ENCODE assay signal across 17 cellular contexts in the genomic region with DNA sequence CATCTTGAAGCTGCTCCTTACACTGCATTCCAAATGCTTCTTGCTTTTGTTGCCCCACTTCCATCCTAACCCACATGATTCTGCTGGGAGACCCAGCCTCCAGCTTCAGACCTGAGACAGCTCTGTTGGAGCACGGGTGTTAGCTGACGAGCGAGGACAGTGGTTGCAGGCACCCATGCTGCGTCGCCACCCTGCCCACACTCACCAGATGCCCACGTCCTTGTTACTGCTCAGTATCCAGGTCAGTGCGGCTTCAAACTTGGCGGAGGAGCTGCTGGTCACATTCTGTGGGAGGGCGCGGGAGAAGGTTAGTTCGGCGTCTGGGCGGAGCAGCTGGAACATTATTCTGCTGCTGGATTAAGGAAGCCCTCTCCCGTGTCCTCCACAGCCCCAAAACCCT. TPM values are rescaled to one million over a fixed set of nuclear protein-coding genes. Genes with fewer than 3 reads are reported as not detected.
"Had no signal": no experiment of that assay in that cellular context is flagged by ENCODE, and none has a peak within 500 bp of the region (broad histone marks: within the 10 kb centered on the region; RNA-seq: fewer than 3 reads in every experiment).

No MANE protein-coding gene starts in this region.

- H3K27me3 ChIP-seq: breast epithelium, gastrocnemius medialis had no signal

- H3K4me3 Mint-ChIP-seq: activated T-helper 1 cell treated with anti-CD3 and anti-CD28 coated beads, Interleukin-12 subunit alpha, Interleukin-12 subunit beta, Interleukin-2, Interleukin-4 antibody, amounts not matched to agents 30 ng/mL and 10 ng/mL and 1 ng/mL, durations not matched to agents 14 hours and 24 hours and 36 hours; mesothelial cell of epicardium had no signal

- H3K4me1 ChIP-seq: breast epithelium had no signal

- DNase-seq: activated CD4-positive, alpha-beta T cell treated with anti-CD3 and anti-CD28 coated beads for 4 hours; activated naive CD4-positive, alpha-beta T cell; aorta; gastrocnemius medialis; psoas muscle; stimulated activated CD4-positive, alpha-beta T cell treated with anti-CD3 and anti-CD28 coated beads, Interleukin-2, amount 100 ng/mL, for 24 hours; stimulated activated naive CD4-positive, alpha-beta T cell; trophoblast cell had no signal

- H3K27ac Mint-ChIP-seq: activated T-helper 1 cell treated with anti-CD3 and anti-CD28 coated beads, Interleukin-12 subunit alpha, Interleukin-12 subunit beta, Interleukin-2, Interleukin-4 antibody, amounts not matched to agents 30 ng/mL and 10 ng/mL and 1 ng/mL, durations not matched to agents 14 hours and 24 hours and 36 hours; mesothelial cell of epicardium had no signal

- H3K9me3 ChIP-seq: breast epithelium, gastrocnemius medialis, psoas muscle had no signal

- H3K4me3 ChIP-seq: breast epithelium, gastrocnemius medialis, psoas muscle had no signal

- H3K27ac ChIP-seq: breast epithelium, gastrocnemius medialis, psoas muscle had no signal

- H3K9me3 Mint-ChIP-seq: activated T-helper 1 cell treated with anti-CD3 and anti-CD28 coated beads, Interleukin-12 subunit alpha, Interleukin-12 subunit beta, Interleukin-2, Interleukin-4 antibody, amounts not matched to agents 30 ng/mL and 10 ng/mL and 1 ng/mL, durations not matched to agents 14 hours and 24 hours and 36 hours; mesothelial cell of epicardium had no signal

- ATAC-seq: gastrocnemius medialis, psoas muscle, sciatic nerve had no signal

RNA-seq across cellular contexts. Expression of a gene that starts 23.9 kb away (rescaled TPM):
- total RNA-seq: activated T-helper 1 cell treated with anti-CD3 and anti-CD28 coated beads, Interleukin-12 subunit alpha, Interleukin-12 subunit beta, Interleukin-2, Interleukin-4 antibody, amounts not matched to agents 30 ng/mL and 10 ng/mL and 1 ng/mL, durations not matched to agents 14 hours and 24 hours and 36 hours; aorta; breast epithelium; chondrocyte; fibroblast of lung; gastrocnemius medialis; kidney epithelial cell; liver; mesothelial cell of epicardium; omental fat pad; psoas muscle; sciatic nerve had no signal
- polyA plus RNA-seq: fibroblast of lung, liver, psoas muscle had no signal

RNA-seq across cellular contexts. Expression of a gene that starts 33.2 kb away (rescaled TPM):
- total RNA-seq: activated T-helper 1 cell treated with anti-CD3 and anti-CD28 coated beads, Interleukin-12 subunit alpha, Interleukin-12 subunit beta, Interleukin-2, Interleukin-4 antibody, amounts not matched to agents 30 ng/mL and 10 ng/mL and 1 ng/mL, durations not matched to agents 14 hours and 24 hours and 36 hours had no signal
